In genomic region chr9:94864183-94864582, GRCh38 we compare ENCODE assay signal across 1 cellular context.
TF ChIP-seq lines count a peak whose summit lies in the region.

No MANE protein-coding gene starts in this region.

TF ChIP-seq in IMR-90, 13 proteins besides CTCF, POLR2A, EP300 and RAD21 (continued from another document):
- TF ChIP-seq ELK1 (IDR thresholded peaks at IDR 0.05; ENCODE audit: borderline replicate concordance, low read depth, low read length) (no peak), SMC3 (IDR thresholded peaks at IDR 0.05; ENCODE audit: low read depth, low read length) (no peak), MAFK (IDR thresholded peaks at IDR 0.05; ENCODE audit: low read depth, low read length) (no peak), CHD1 (IDR thresholded peaks at IDR 0.05; ENCODE audit: low read depth, low read length) (no peak), RFX5 (IDR thresholded peaks at IDR 0.05; ENCODE audit: low read depth, low read length) (no peak), CEBPB (IDR thresholded peaks at IDR 0.05; ENCODE audit: low read depth, low read length) (no peak), MAZ (IDR thresholded peaks at IDR 0.05; ENCODE audit: borderline replicate concordance, low read depth, low read length) (no peak), USF2 (IDR thresholded peaks at IDR 0.05; ENCODE audit: low read depth, low read length) (no peak), MXI1 (IDR thresholded peaks at IDR 0.05; ENCODE audit: borderline replicate concordance, low read depth, low read length) (no peak), FOS (IDR thresholded peaks at IDR 0.05; ENCODE audit: low read depth, low read length) (no peak)
